8 cellular contexts compared by ENCODE assay signal in genomic region chr17:76737676-76738467, GRCh38. TPM values are rescaled to one million over a fixed set of nuclear protein-coding genes. Genes with fewer than 3 reads are reported as not detected.
DNase-seq lines count a peak whose midpoint lies in the region; ATAC-seq, FAIRE-seq and TF ChIP-seq lines count a peak whose summit lies in the region.

TSS of gene MFSD11 (plus strand) at chr17:76738119. CDS start at chr17:76738353, 234 bp downstream.

- peaks cover 25% of the 10 kb centered on the region for H3K4me1 ChIP-seq in ACC112 (ENCODE audit: control insufficient read depth, insufficient read depth, low read length, unreplicated experiment)
- H3K4me1 ChIP-seq in small intestine (ENCODE audit: control insufficient read depth in 2 of 2, insufficient read depth in 1 of 2, low read depth in 1 of 2, low read length in 1 of 2), result peaks cover 0 to 7% of the 10 kb centered on the region in 2 donors

- CTCF ChIA-PET in activated B cell treated with CpG ODN at 0.5 μM for 24 hours (lab: Charles Lee), result interaction anchor here (1.0 kb wide), 1 partner anchor 11 kb away, joined by 4 read pairs; no protein-coding TSS in a partner anchor

- TF ChIP-seq CTCF in activated B cell treated with CpG ODN at 0.5 μM for 24 hours (IDR thresholded peaks at IDR 0.05) (no peak), bronchial epithelial cell (IDR thresholded peaks at IDR 0.05; ENCODE audit: insufficient read depth, low read length, severe bottlenecking) (no peak)

- intact Hi-C loops in activated B cell treated with CpG ODN at 0.5 μM for 24 hours (cut with micrococcal nuclease), result loop anchor here (1.0 to 5.0 kb wide), 8 partner anchors 12 to 1331 kb away; partner anchors contain the start of genes GRB2, JMJD6, METTL23 and SEC14L1

- H3K27ac ChIP-seq in ACC112 (ENCODE audit: low read depth, low read length) (peak within 1 kb of the TSS; percentile 92), small intestine (ENCODE audit: low read depth in 1 of 2, low read length in 1 of 2) (peak within 1 kb of the TSS; percentile 100)

- POLR2A ChIA-PET in activated B cell treated with CpG ODN at 0.5 μM for 24 hours (lab: Charles Lee), result interaction anchor here (0.6 to 6.2 kb wide), 17 partner anchors 11 to 1269 kb away, joined by 3 to 218 read pairs (median 4); partner anchors contain the start of genes JMJD6, METTL23 and TNRC6C

- H3K4me3 ChIP-seq in ACC112 (ENCODE audit: low read depth, low read length) (peak within 1 kb of the TSS; percentile 87), bronchial epithelial cell (ENCODE audit: low read depth, low read length) (peak within 1 kb of the TSS; percentile 100), small intestine (ENCODE audit: low read depth in 1 of 2, low read length in 2 of 2) (peak within 1 kb of the TSS; percentile 91 to 96)

- H3K27me3 ChIP-seq in ACC112 (ENCODE audit: insufficient read depth, low read length), result no peaks in the 10 kb centered on the region
- no peaks in the 10 kb centered on the region for H3K27me3 ChIP-seq in bronchial epithelial cell (ENCODE audit: control insufficient read depth, insufficient read depth, low read length)
- no peaks in the 10 kb centered on the region for H3K27me3 ChIP-seq in small intestine (ENCODE audit: control insufficient read depth in 2 of 2, insufficient read depth in 2 of 2, low read length in 2 of 2)

- ATAC-seq in GM18867 (IDR thresholded peaks at IDR 0.05; ENCODE audit: unreplicated experiment) (peak; percentile 57), HG03097 (IDR thresholded peaks at IDR 0.05; ENCODE audit: low FRiP score, unreplicated experiment) (peak; percentile 46), activated B cell treated with CpG ODN at 0.5 μM for 24 hours (ENCODE audit: low read depth) (peak; percentile 56)

- no peaks in the 10 kb centered on the region for H3K9me3 ChIP-seq in small intestine (ENCODE audit: control insufficient read depth, low read depth)

- peak within 1 kb of the TSS; percentile 12 for H2AFZ ChIP-seq in ACC112 (ENCODE audit: low read length, unreplicated experiment)

- peaks cover 70% of the 10 kb centered on the region for H3K79me2 ChIP-seq in ACC112 (ENCODE audit: control insufficient read depth, insufficient read depth, low read length, unreplicated experiment)

- peak within 1 kb of the TSS; percentile 97 for H3K4me3 Mint-ChIP-seq in activated B cell treated with CpG ODN at 0.5 μM for 24 hours

- no peaks in the 10 kb centered on the region for H3K27me3 Mint-ChIP-seq in activated B cell treated with CpG ODN at 0.5 μM for 24 hours

- H3K9me3 Mint-ChIP-seq in activated B cell treated with CpG ODN at 0.5 μM for 24 hours, result no peaks in the 10 kb centered on the region

- peaks cover 41% of the 10 kb centered on the region for H3K36me3 ChIP-seq in ACC112 (ENCODE audit: insufficient read depth, low read length)
- H3K36me3 ChIP-seq in bronchial epithelial cell (ENCODE audit: control insufficient read depth, insufficient read depth, low read length), result peaks cover 9% of the 10 kb centered on the region
- peaks cover 9 to 15% of the 10 kb centered on the region in 2 donors for H3K36me3 ChIP-seq in small intestine (ENCODE audit: control insufficient read depth in 2 of 2, insufficient read depth in 2 of 2, low read length in 2 of 2)

- peaks cover 44% of the 10 kb centered on the region for H3K4me1 Mint-ChIP-seq in activated B cell treated with CpG ODN at 0.5 μM for 24 hours

- DNase-seq in NCI-H2196 treated with DMSO at 0.1 percent for 48 hours (lab: John Stamatoyannopoulos, UW; ENCODE audit: unreplicated experiment) (peak; percentile 98), activated B cell treated with CpG ODN at 0.5 μM for 24 hours (peak; percentile 94), bronchial epithelial cell (ENCODE audit: low read depth) (peak; percentile 85), iPS-NIHi11 (ENCODE audit: low spot score) (peak; percentile 97), small intestine (peak; percentile 92)

- H3K27ac Mint-ChIP-seq in activated B cell treated with CpG ODN at 0.5 μM for 24 hours, result peak within 1 kb of the TSS; percentile 96

- FAIRE-seq in bronchial epithelial cell (lab: Jason Lieb, UNC) (no peak), small intestine (lab: Jason Lieb, UNC) (no peak)

- 0 to 1% (median 0%) methylated on average over 54 to 57 of the region's 57 CpGs for WGBS in small intestine, 3 donors

- peaks cover 63% of the 10 kb centered on the region for H3K36me3 Mint-ChIP-seq in activated B cell treated with CpG ODN at 0.5 μM for 24 hours (ENCODE audit: low read depth)

RNA-seq across cellular contexts. Expression of gene MFSD11, which starts in this region (rescaled TPM):
- 17.9 and 20.8 TPM in 2 replicates for total RNA-seq in activated B cell treated with CpG ODN at 0.5 μM for 24 hours
- 15.2 and 17.1 TPM in 2 replicates for total RNA-seq in bronchial epithelial cell
- 10 to 100 TPM in 2 of 3 donors, 1 to 10 TPM in 1; 8.3 to 20.0 (median 10.5) TPM for polyA plus RNA-seq in small intestine

Comparison
In these comparisons a context has a peak if more than half of its experiments do, and no peak if none do; other contexts are left out.
1. Peak in every context shown above with its lines: DNase-seq, ATAC-seq, H3K4me3 ChIP-seq and H3K27ac ChIP-seq.